In the genomic region with DNA sequence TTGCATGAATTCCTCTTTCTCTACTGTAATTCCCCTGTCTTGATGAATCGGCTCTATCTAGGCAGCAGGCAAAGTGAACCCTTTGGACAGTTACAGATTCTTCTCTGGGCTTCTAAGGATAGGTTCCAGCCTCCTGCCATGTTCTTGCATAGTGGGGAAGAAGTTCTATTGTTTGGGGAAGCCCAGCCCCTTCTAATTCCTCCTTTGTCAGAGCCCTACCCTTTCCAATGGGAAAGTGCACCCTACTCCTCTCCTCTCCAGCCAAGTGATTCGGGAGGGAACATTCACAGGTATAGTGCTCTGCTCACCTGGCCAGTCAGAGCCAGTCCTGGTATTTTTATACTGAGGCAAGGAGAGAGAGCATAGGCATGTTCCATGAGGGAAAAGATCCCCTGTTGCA, we compare ENCODE assay signal across 30 cellular contexts.
"Had no signal": no experiment of that assay in that cellular context is flagged by ENCODE, and none has a peak within 500 bp of the region (broad histone marks: within the 10 kb centered on the region; RNA-seq: fewer than 3 reads in every experiment).

No MANE protein-coding gene starts in this region.

- H3K4me3 ChIP-seq: left lung, lung, mucosa of descending colon, pancreas, prostate gland, skin epidermis, stomach, testis, thyroid gland, transverse colon, upper lobe of left lung, vagina had no signal

- H3K27ac Mint-ChIP-seq: immature natural killer cell; naive thymus-derived CD4-positive, alpha-beta T cell; natural killer cell treated with Interleukin-12 subunit alpha and Interleukin-12 subunit beta and Interleukin-15 and Interleukin-18, amount 100 ng/mL, for 72 hours; stimulated activated naive B cell treated with anti-CD40 and anti-IgM and Interleukin-4, amounts not matched to agents 10 μg/mL and 1 μg/mL and 100 μg/mL, for 72 hours had no signal

- H3K27me3 ChIP-seq: left lung, pancreas, stomach, testis, thyroid gland, transverse colon, upper lobe of left lung, vagina had no signal

- H3K27me3 Mint-ChIP-seq: stimulated activated naive B cell treated with anti-CD40 and anti-IgM and Interleukin-4, amounts not matched to agents 10 μg/mL and 1 μg/mL and 100 μg/mL, for 72 hours had no signal

- ATAC-seq: left colon; left lung; mucosa of descending colon; naive thymus-derived CD4-positive, alpha-beta T cell; natural killer cell treated with Interleukin-12 subunit alpha and Interleukin-12 subunit beta and Interleukin-15 and Interleukin-18, amount 100 ng/mL, for 72 hours; pancreas; right cardiac atrium; sciatic nerve; stimulated activated naive B cell treated with anti-CD40 and anti-IgM and Interleukin-4, amounts not matched to agents 10 μg/mL and 1 μg/mL and 100 μg/mL, for 72 hours; stimulated activated naive CD8-positive, alpha-beta T cell treated with anti-CD3 and anti-CD28 coated beads, Interleukin-15, Interleukin-2, amounts not matched to agents 100 U/mL and 50 U/mL, for 24 hours had no signal

- H3K4me1 Mint-ChIP-seq: immature natural killer cell; naive thymus-derived CD4-positive, alpha-beta T cell; stimulated activated naive B cell treated with anti-CD40 and anti-IgM and Interleukin-4, amounts not matched to agents 10 μg/mL and 1 μg/mL and 100 μg/mL, for 72 hours had no signal

- H3K36me3 Mint-ChIP-seq: immature natural killer cell had no signal

- FAIRE-seq: islet of Langerhans, kidney, pancreas had no signal

- H3K9me3 ChIP-seq: pancreas, prostate gland, testis, thyroid gland, transverse colon, upper lobe of left lung, vagina had no signal

- H3K27ac ChIP-seq: left lung, pancreas, prostate gland, skin epidermis, stomach, testis, thyroid gland, transverse colon, upper lobe of left lung, vagina had no signal

- DNase-seq: hypothalamus; immature natural killer cell; kidney; left colon; left lung; midbrain; mucosa of descending colon; naive thymus-derived CD4-positive, alpha-beta T cell; pancreas; posterior cingulate gyrus; retina; right cardiac atrium; stimulated activated CD4-positive, alpha-beta T cell treated with anti-CD3 and anti-CD28 coated beads, Interleukin-12 subunit alpha, Interleukin-12 subunit beta, amount 100 ng/mL, for 4 hours; stimulated activated CD4-positive, alpha-beta T cell treated with anti-CD3 and anti-CD28 coated beads, Interleukin-15, amount 100 ng/mL, for 24 hours; stimulated activated CD4-positive, alpha-beta T cell treated with anti-CD3 and anti-CD28 coated beads, Interleukin-2, amount 100 ng/mL, for 24 hours; stimulated activated CD4-positive, alpha-beta T cell treated with anti-CD3 and anti-CD28 coated beads, Interleukin-4, amount 100 ng/mL, for 1 hour; stimulated activated naive B cell treated with anti-CD40 and anti-IgM and Interleukin-4, amounts not matched to agents 10 μg/mL and 1 μg/mL and 100 μg/mL, for 72 hours; stimulated activated naive CD8-positive, alpha-beta T cell treated with anti-CD3 and anti-CD28 coated beads, Interleukin-15, Interleukin-2, amounts not matched to agents 100 U/mL and 50 U/mL, for 24 hours; stomach; testis; thyroid gland; transverse colon; upper lobe of left lung had no signal

- H3K4me3 Mint-ChIP-seq: immature natural killer cell; naive thymus-derived CD4-positive, alpha-beta T cell; natural killer cell treated with Interleukin-12 subunit alpha and Interleukin-12 subunit beta and Interleukin-15 and Interleukin-18, amount 100 ng/mL, for 72 hours; stimulated activated naive B cell treated with anti-CD40 and anti-IgM and Interleukin-4, amounts not matched to agents 10 μg/mL and 1 μg/mL and 100 μg/mL, for 72 hours had no signal

- H3K36me3 ChIP-seq: left lung, pancreas, prostate gland, stomach, thyroid gland, transverse colon, upper lobe of left lung, vagina had no signal

- H3K4me1 ChIP-seq: left lung, pancreas, prostate gland, stomach, testis, thyroid gland, transverse colon, upper lobe of left lung, vagina had no signal
